In genomic region chr13:45336025-45336800, GRCh38 we compare ENCODE assay signal across 14 cellular contexts. TPM values are rescaled to one million over a fixed set of nuclear protein-coding genes. Genes with fewer than 3 reads are reported as not detected.
DNase-seq lines count a peak whose midpoint lies in the region; ATAC-seq and TF ChIP-seq lines count a peak whose summit lies in the region.
"Had no signal": no experiment of that assay in that cellular context is flagged by ENCODE, and none has a peak within 500 bp of the region (broad histone marks: within the 10 kb centered on the region; RNA-seq: fewer than 3 reads in every experiment).

No MANE protein-coding gene starts in this region.

- no peak for ATAC-seq in HCT116
- no peak for ATAC-seq in activated naive CD4-positive, alpha-beta T cell treated with anti-CD3 and anti-CD28 coated beads, Interleukin-2, amount 50 U/mL, for 72 hours
- no peak for ATAC-seq in naive B cell (ENCODE audit: low read depth in 2 of 2)
- ATAC-seq in HG02852 (IDR thresholded peaks at IDR 0.05; ENCODE audit: unreplicated experiment), result no peak
- ATAC-seq: gastroesophageal sphincter had no signal

- TF ChIP-seq RAD21 in HCT116 (IDR thresholded peaks at IDR 0.05; ENCODE audit: low read depth), result no peak

- peaks cover 40 to 53% of the 10 kb centered on the region in 2 donors for H3K36me3 Mint-ChIP-seq in CD4-positive, alpha-beta memory T cell
- H3K36me3 Mint-ChIP-seq in activated naive CD4-positive, alpha-beta T cell treated with anti-CD3 and anti-CD28 coated beads, Interleukin-2, amount 50 U/mL, for 72 hours, result peaks cover 50 to 72% of the 10 kb centered on the region in 2 donors
- peaks cover 22 to 24% of the 10 kb centered on the region in 2 donors for H3K36me3 Mint-ChIP-seq in naive B cell

- peaks cover 50% of the 10 kb centered on the region for H3K79me2 ChIP-seq in HCT116 (ENCODE audit: insufficient read depth, low read length)

- RAD21 ChIA-PET in HCT116 (lab: Charles Lee; ENCODE audit: low non-redundant PET in 1 of 2, low total read pairs in 2 of 2, uncharacterized antibody in 2 of 2, unreplicated experiment in 2 of 2), result no interaction called here

- peak in 1 of 2 donors; percentile 39 for TF ChIP-seq EP300 in tibial nerve (IDR thresholded peaks at IDR 0.05)

- no peaks in the 10 kb centered on the region for H3K9me2 ChIP-seq in HCT116 (ENCODE audit: insufficient read depth)

- BruUV-seq in HCT116 (replicated peaks; lab: Mats Ljungman, UMichigan), result no TSS peak

- peak overlapping the region; percentile 1 to 86 (median 75) for H3K27ac Mint-ChIP-seq in CD4-positive, alpha-beta memory T cell
- peak overlapping the region; percentile 71 to 87 for H3K27ac Mint-ChIP-seq in activated naive CD4-positive, alpha-beta T cell treated with anti-CD3 and anti-CD28 coated beads, Interleukin-2, amount 50 U/mL, for 72 hours
- H3K27ac Mint-ChIP-seq in naive B cell, result peak overlapping the region in 5 of 6 donors; percentile 24 to 71 (median 32)

- no peak overlapping the region for H3K9ac ChIP-seq in HCT116 (ENCODE audit: low read length)

- H3K9me3 Mint-ChIP-seq in CD4-positive, alpha-beta memory T cell, result peaks cover 0 to 2% (median 0%) of the 10 kb centered on the region in 8 donors
- no peaks in the 10 kb centered on the region for H3K9me3 Mint-ChIP-seq in activated naive CD4-positive, alpha-beta T cell treated with anti-CD3 and anti-CD28 coated beads, Interleukin-2, amount 50 U/mL, for 72 hours
- H3K9me3 Mint-ChIP-seq in naive B cell, result no peaks in the 10 kb centered on the region

- peak overlapping the region in 6 of 8 donors; percentile 1 to 75 (median 30) for H3K4me3 Mint-ChIP-seq in CD4-positive, alpha-beta memory T cell
- peak overlapping the region in 2 of 8 donors; percentile 37 to 89 for H3K4me3 Mint-ChIP-seq in naive B cell

- POLR2A ChIA-PET in CD4-positive, alpha-beta memory T cell (lab: Charles Lee; ENCODE audit: partially characterized antibody), result interaction anchor here (14.9 kb wide), 1 partner anchor 30 kb away, joined by 219 read pairs; no protein-coding TSS in a partner anchor
- POLR2A ChIA-PET in HCT116 (lab: Charles Lee), result interaction anchor here (1.4 to 1.5 kb wide), 2 partner anchors 11 to 32 kb away, joined by 3 read pairs; no protein-coding TSS in a partner anchor

- no peak for DNase-seq in CD4-positive, alpha-beta memory T cell
- DNase-seq in HCT116 (ENCODE audit: low read depth, low spot score) (no peak), naive B cell (no peak), NCI-H2107 treated with DMSO at 0.1 percent for 48 hours (lab: John Stamatoyannopoulos, UW; ENCODE audit: unreplicated experiment) (no peak), tibial nerve (ENCODE audit: low spot score in 2 of 2) (no peak), COLO829 (ENCODE audit: low spot score) (no peak)
- DNase-seq in activated naive CD4-positive, alpha-beta T cell treated with anti-CD3 and anti-CD28 coated beads, Interleukin-2, amount 50 U/mL, for 72 hours (ENCODE audit: low spot score in 2 of 2), result no peak
- DNase-seq: activated CD8-positive, alpha-beta memory T cell treated with anti-CD3 and anti-CD28 coated beads for 24 hours; caudate nucleus; DMS 273 treated with DMSO at 0.1 percent for 48 hours; NCI-H2171 treated with DMSO at 0.1 percent for 48 hours had no signal

- no peaks in the 10 kb centered on the region for H3K27me3 ChIP-seq in CD4-positive, alpha-beta memory T cell (ENCODE audit: insufficient read depth, low read length)
- H3K27me3 ChIP-seq in HCT116 (ENCODE audit: insufficient read depth, low read length) (no peaks in the 10 kb centered on the region), tibial nerve (no peaks in the 10 kb centered on the region)
- H3K27me3 ChIP-seq: gastroesophageal sphincter, right atrium auricular region had no signal

- H3K4me1 Mint-ChIP-seq in CD4-positive, alpha-beta memory T cell, result peaks cover 66 to 97% (median 80%) of the 10 kb centered on the region in 4 donors
- peaks cover 34 to 72% (median 68%) of the 10 kb centered on the region in 3 donors for H3K4me1 Mint-ChIP-seq in naive B cell

- no peaks in the 10 kb centered on the region for H3K9me3 ChIP-seq in CD4-positive, alpha-beta memory T cell (ENCODE audit: control insufficient read depth in 1 of 2, low read length in 2 of 2)
- H3K9me3 ChIP-seq in HCT116 (ENCODE audit: control insufficient read depth in 1 of 2, insufficient read depth in 1 of 2, low read depth in 1 of 2, low read length in 2 of 2), result no peaks in the 10 kb centered on the region
- no peaks in the 10 kb centered on the region for H3K9me3 ChIP-seq in tibial nerve
- H3K9me3 ChIP-seq: gastroesophageal sphincter, right atrium auricular region had no signal

- CTCF ChIA-PET in CD4-positive, alpha-beta memory T cell (lab: Charles Lee; ENCODE audit: partially characterized antibody), result interaction anchor here (1.0 to 2.1 kb wide), 5 partner anchors 32 to 289 kb away, joined by 3 to 9 read pairs (median 5); no protein-coding TSS in a partner anchor
- CTCF ChIA-PET in HCT116 (lab: Charles Lee), result no interaction called here

- H3K4me3 ChIP-seq in CD4-positive, alpha-beta memory T cell (ENCODE audit: low read length in 2 of 2), result no peak overlapping the region
- H3K4me3 ChIP-seq in HCT116 (replicated peaks in 1 of 2; ENCODE audit: low read depth in 1 of 2, low read length in 2 of 2) (no peak overlapping the region), tibial nerve (no peak overlapping the region)
- H3K4me3 ChIP-seq: gastroesophageal sphincter, right atrium auricular region had no signal

- TF ChIP-seq CTCF in HCT116 (IDR thresholded peaks at IDR 0.05 in 2 of 3, conservative IDR thresholded peaks at IDR 0.05 in 1 of 3; ENCODE audit: borderline replicate concordance in 1 of 3, insufficient read depth in 1 of 3, low read depth in 2 of 3, low read length in 2 of 3), result no peak
- TF ChIP-seq CTCF in tibial nerve (IDR thresholded peaks at IDR 0.05), result no peak

- peaks cover 0 to 3% of the 10 kb centered on the region in 2 donors for H3K27me3 Mint-ChIP-seq in CD4-positive, alpha-beta memory T cell
- no peaks in the 10 kb centered on the region for H3K27me3 Mint-ChIP-seq in naive B cell

- H4K20me1 ChIP-seq in HCT116 (ENCODE audit: insufficient read depth), result peaks cover 53% of the 10 kb centered on the region

- peak overlapping the region; percentile 18 for H3K27ac ChIP-seq in CD4-positive, alpha-beta memory T cell (ENCODE audit: low read depth, low read length)
- H3K27ac ChIP-seq in HCT116 (ENCODE audit: low read depth, low read length) (no peak overlapping the region), tibial nerve (no peak overlapping the region)
- H3K27ac ChIP-seq: right atrium auricular region had no signal

- no peak for TF ChIP-seq POLR2A in HCT116 (IDR thresholded peaks at IDR 0.05; ENCODE audit: borderline replicate concordance, extremely low read depth, insufficient read depth, insufficient read length)
- TF ChIP-seq POLR2A in tibial nerve (IDR thresholded peaks at IDR 0.05), result no peak

- H3K4me2 ChIP-seq in HCT116 (ENCODE audit: low read length), result peak overlapping the region; percentile 44; the same call in 1 of the 2 replicates

- H3K4me1 ChIP-seq in CD4-positive, alpha-beta memory T cell (ENCODE audit: insufficient read depth, low read length), result peaks cover 89% of the 10 kb centered on the region
- H3K4me1 ChIP-seq in HCT116 (ENCODE audit: control insufficient read depth in 1 of 2, insufficient read depth in 2 of 2, low read length in 2 of 2) (peaks cover 59 to 88% of the 10 kb centered on the region in 2 experiments), tibial nerve (peaks cover 5 to 86% (median 55%) of the 10 kb centered on the region in 4 donors)

- H2AFZ ChIP-seq in HCT116 (ENCODE audit: low read depth, low read length, poor library complexity, severe bottlenecking), result no peak overlapping the region

- intact Hi-C loops in CD4-positive, alpha-beta memory T cell (cut with micrococcal nuclease), result loop anchor here (10.0 kb wide), 1 partner anchor 839 kb away; no protein-coding TSS in a partner anchor
- intact Hi-C loops in HCT116 (cut with micrococcal nuclease), result no loop called here

- 82 to 84% methylated on average over 9 of the region's 9 CpGs for WGBS in tibial nerve, 2 donors

- peaks cover 34% of the 10 kb centered on the region for H3K36me3 ChIP-seq in CD4-positive, alpha-beta memory T cell (ENCODE audit: insufficient read depth, low read length)
- peaks cover 37 to 49% of the 10 kb centered on the region in 2 experiments for H3K36me3 ChIP-seq in HCT116 (ENCODE audit: control insufficient read depth in 1 of 2, insufficient read depth in 2 of 2, low read length in 2 of 2)
- peaks cover 0 to 65% (median 19%) of the 10 kb centered on the region in 3 donors for H3K36me3 ChIP-seq in tibial nerve

TF ChIP-seq in HCT116, 20 proteins besides CTCF, POLR2A, EP300 and RAD21:
- peak; percentile 44 for TF ChIP-seq POLR2AphosphoS5 (IDR thresholded peaks at IDR 0.05; ENCODE audit: low read depth, low read length)
- no peak for TF ChIP-seq EZH2phosphoT487 (IDR thresholded peaks at IDR 0.05; ENCODE audit: borderline replicate concordance)

RNA-seq across cellular contexts. Expression of gene TPT1, which starts 4.8 kb away (rescaled TPM):
- over 10,000 TPM; 10,578 to 11,080 TPM for total RNA-seq in CD4-positive, alpha-beta memory T cell
- 1,000 to 10,000 TPM; 2,372 to 3,792 TPM for polyA plus RNA-seq in CD4-positive, alpha-beta memory T cell
- 2,859 TPM for total RNA-seq in HCT116 (2021; ENCODE audit: unreplicated experiment)
- 3,620 and 4,032 TPM in 2 replicates for polyA plus RNA-seq in HCT116 (2012)
- 1,000 to 10,000 TPM; 2,995 to 3,818 TPM for total RNA-seq in activated naive CD4-positive, alpha-beta T cell treated with anti-CD3 and anti-CD28 coated beads, Interleukin-2, amount 50 U/mL, for 72 hours
- 1,000 to 10,000 TPM; 1,189 to 2,468 (median 2,211) TPM for polyA plus RNA-seq in naive B cell (ENCODE audit: low read depth in 6 of 6)
- total RNA-seq in tibial nerve, result 1,000 to 10,000 TPM; 1,952 to 3,130 (median 2,235) TPM
